Comparison of ENCODE assay signal across 1 cellular context in the genomic region with DNA sequence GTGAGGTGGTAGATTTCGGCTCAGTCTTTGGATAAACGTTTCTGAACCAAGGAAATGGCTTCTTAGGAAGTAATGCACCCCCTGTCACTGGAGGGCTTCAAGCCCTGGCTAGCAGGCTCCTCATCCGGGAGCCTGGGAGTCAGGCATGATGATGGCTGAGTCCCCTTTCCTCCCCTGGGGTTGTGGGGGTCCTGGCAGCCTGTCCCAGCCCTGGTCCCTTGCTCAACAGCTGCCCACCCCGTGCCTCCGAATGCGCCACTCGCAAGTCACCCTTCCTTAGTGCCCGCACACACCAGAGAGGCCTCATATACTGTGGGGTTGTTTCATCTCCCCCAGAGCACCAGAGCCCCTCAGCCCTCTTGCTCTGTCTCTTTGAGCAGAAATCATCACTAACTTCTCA.
TF ChIP-seq lines count a peak whose summit lies in the region.

No MANE protein-coding gene starts in this region.

TF ChIP-seq in H1, 55 proteins besides CTCF, POLR2A, EP300 and RAD21 (continued from another document):
- TF ChIP-seq KDM1A (IDR thresholded peaks at IDR 0.05; ENCODE audit: borderline replicate concordance, low read length): no peak
- TF ChIP-seq CHD1 (IDR thresholded peaks at IDR 0.05; ENCODE audit: low read depth, low read length): no peak
- TF ChIP-seq RNF2 (IDR thresholded peaks at IDR 0.05; ENCODE audit: borderline replicate concordance, low read depth, low read length, missing control alignments, poor library complexity, severe bottlenecking): no peak
- no peak for TF ChIP-seq CBX8 (IDR thresholded peaks at IDR 0.05; ENCODE audit: borderline replicate concordance, low read depth, low read length)
- TF ChIP-seq POLR2AphosphoS5 (IDR thresholded peaks at IDR 0.05; ENCODE audit: low read depth, low read length): no peak
- no peak for TF ChIP-seq GABPA (IDR thresholded peaks at IDR 0.05; ENCODE audit: borderline replicate concordance, insufficient read depth, low read length)
- TF ChIP-seq SIX5 (IDR thresholded peaks at IDR 0.05; ENCODE audit: low read depth, low read length): no peak
- no peak for TF ChIP-seq CBX5 (IDR thresholded peaks at IDR 0.05; ENCODE audit: low read depth, low read length)
- no peak for TF ChIP-seq JUND (IDR thresholded peaks at IDR 0.05; ENCODE audit: low read length)
- TF ChIP-seq, protein P1, sequence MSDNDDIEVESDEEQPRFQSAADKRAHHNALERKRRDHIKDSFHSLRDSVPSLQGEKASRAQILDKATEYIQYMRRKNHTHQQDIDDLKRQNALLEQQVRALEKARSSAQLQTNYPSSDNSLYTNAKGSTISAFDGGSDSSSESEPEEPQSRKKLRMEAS (IDR thresholded peaks at IDR 0.05): no peak
- no peak for TF ChIP-seq NRF1 (IDR thresholded peaks at IDR 0.05; ENCODE audit: low read depth, low read length)
- TF ChIP-seq BACH1 (IDR thresholded peaks at IDR 0.05; ENCODE audit: low read length): no peak
- no peak for TF ChIP-seq CTBP2 (IDR thresholded peaks at IDR 0.05; ENCODE audit: borderline replicate concordance, insufficient read depth, insufficient read length, low read length)
- no peak for TF ChIP-seq MAFK (IDR thresholded peaks at IDR 0.05; ENCODE audit: low read depth, low read length)
- no peak for TF ChIP-seq SUZ12 (IDR thresholded peaks at IDR 0.05; ENCODE audit: low read length)
- TF ChIP-seq SIRT6 (IDR thresholded peaks at IDR 0.05; ENCODE audit: low read length): no peak
- no peak for TF ChIP-seq PHF8 (conservative IDR thresholded peaks at IDR 0.05; ENCODE audit: low read depth, low read length)
- no peak for TF ChIP-seq BRCA1 (IDR thresholded peaks at IDR 0.05; ENCODE audit: low read depth, low read length)
